Comparison of ENCODE assay signal across 9 cellular contexts in genomic region chr21:41876928-41877652, GRCh38. TPM values are rescaled to one million over a fixed set of nuclear protein-coding genes. Genes with fewer than 3 reads are reported as not detected.
DNase-seq lines count a peak whose midpoint lies in the region; ATAC-seq and TF ChIP-seq lines count a peak whose summit lies in the region.
"Had no signal": no experiment of that assay in that cellular context is flagged by ENCODE, and none has a peak within 500 bp of the region (broad histone marks: within the 10 kb centered on the region; RNA-seq: fewer than 3 reads in every experiment).

No MANE protein-coding gene starts in this region.

- intact Hi-C loops in Caco-2 (cut with micrococcal nuclease; ENCODE audit: unreplicated experiment), result loop anchor here (5.0 kb wide), 1 partner anchor 135 kb away; the partner anchor contains the start of gene ZBTB21
- intact Hi-C loops in MCF 10A (cut with micrococcal nuclease), result loop anchor here (5.0 kb wide), 2 partner anchors 135 to 240 kb away; partner anchors contain the start of gene ZBTB21

- in situ Hi-C loops in G401 (cut with HindIII; ENCODE audit: low sequenced_read_pairs), result no loop called here

- H4K8ac ChIP-seq in neuronal stem cell (ENCODE audit: low read depth, low read length), result no peak overlapping the region

- POLR2A ChIA-PET in Caco-2 (lab: Charles Lee), result no interaction called here
- POLR2A ChIA-PET in MCF 10A (lab: Yijun Ruan, JAX), result interaction anchor here (0.8 to 2.1 kb wide), 13 partner anchors 9 to 277 kb away, joined by 3 to 12 read pairs (median 4); no protein-coding TSS in a partner anchor

- peak overlapping the region; percentile 91 for H3K27ac ChIP-seq in KOPT-K1 (ENCODE audit: low read depth, low read length, poor library complexity, severe bottlenecking)
- no peak overlapping the region for H3K27ac ChIP-seq in neuronal stem cell (replicated peaks; ENCODE audit: low read length)
- H3K27ac ChIP-seq: cardiac muscle cell had no signal

- H3K4me1 ChIP-seq in Caco-2, result peaks cover 9% of the 10 kb centered on the region; the same call in 1 of the 2 replicates
- H3K4me1 ChIP-seq in neuronal stem cell (ENCODE audit: control insufficient read depth in 2 of 2, insufficient read depth in 1 of 2, low read depth in 1 of 2, low read length in 2 of 2), result peaks cover 3 to 5% of the 10 kb centered on the region in 2 donors

- H3K9me3 Mint-ChIP-seq in Caco-2 (ENCODE audit: unreplicated experiment) (no peaks in the 10 kb centered on the region), MCF 10A (ENCODE audit: unreplicated experiment) (no peaks in the 10 kb centered on the region)

- no peak overlapping the region for H3K4me3 ChIP-seq in Caco-2 (ENCODE audit: low read depth, low read length)
- H3K4me3 ChIP-seq in neuronal stem cell (ENCODE audit: low read length in 2 of 2), result no peak overlapping the region

- ATAC-seq in GM21576 (IDR thresholded peaks at IDR 0.05; ENCODE audit: unreplicated experiment), result no peak

- no peak overlapping the region for H3K9ac ChIP-seq in neuronal stem cell (ENCODE audit: low read depth, low read length, poor library complexity)

- H2AK5ac ChIP-seq in neuronal stem cell (ENCODE audit: low read depth, low read length), result peak overlapping the region; percentile 88

- no peak overlapping the region for H2BK120ac ChIP-seq in neuronal stem cell (ENCODE audit: low read depth, low read length)

- no peak overlapping the region for H2AFZ ChIP-seq in neuronal stem cell (ENCODE audit: low read length)

- no peak overlapping the region for H2BK5ac ChIP-seq in neuronal stem cell (ENCODE audit: low read length)

- H3K36me3 Mint-ChIP-seq in Caco-2 (ENCODE audit: insufficient read depth, unreplicated experiment), result peaks cover 8% of the 10 kb centered on the region
- no peaks in the 10 kb centered on the region for H3K36me3 Mint-ChIP-seq in MCF 10A (ENCODE audit: insufficient read depth, unreplicated experiment)

- no peak overlapping the region for H3K4ac ChIP-seq in neuronal stem cell (ENCODE audit: low read length)

- H3K18ac ChIP-seq in neuronal stem cell (ENCODE audit: low read length), result no peak overlapping the region

- no peak overlapping the region for H2BK12ac ChIP-seq in neuronal stem cell (ENCODE audit: low read length)

- CTCF ChIA-PET in Caco-2 (lab: Charles Lee), result no interaction called here
- CTCF ChIA-PET in MCF 10A (lab: Yijun Ruan, JAX), result interaction anchor here (0.6 to 1.4 kb wide), 8 partner anchors 19 to 594 kb away, joined by 3 to 5 read pairs (median 3); no protein-coding TSS in a partner anchor

- TF ChIP-seq CTCF in Caco-2 (IDR thresholded peaks at IDR 0.05; ENCODE audit: insufficient read depth in 1 of 2, low read depth in 1 of 2, low read length in 1 of 2, severe bottlenecking in 1 of 2, unreplicated experiment in 1 of 2), result no peak
- TF ChIP-seq CTCF in MCF 10A (IDR thresholded peaks at IDR 0.05; ENCODE audit: unreplicated experiment), result no peak

- H3K79me1 ChIP-seq in neuronal stem cell (ENCODE audit: low read depth, low read length), result peaks cover 5% of the 10 kb centered on the region

- no peaks in the 10 kb centered on the region for H3K27me3 Mint-ChIP-seq in Caco-2 (ENCODE audit: insufficient read depth, unreplicated experiment)
- H3K27me3 Mint-ChIP-seq in MCF 10A (ENCODE audit: insufficient read depth, unreplicated experiment), result no peaks in the 10 kb centered on the region

- no CpG with 5 or more reads among the region's 11 CpGs for WGBS in neuronal stem cell (ENCODE audit: extremely low coverage in 2 of 2, insufficient read length in 2 of 2, insufficient replicate concordance in 1 of 2), 2 donors

- no peak for DNase-seq in Caco-2
- DNase-seq in MCF 10A (ENCODE audit: unreplicated experiment), result no peak
- no peak for DNase-seq in neuronal stem cell (ENCODE audit: low spot score)
- DNase-seq in DMS153 treated with DMSO at 0.1 percent for 48 hours (lab: John Stamatoyannopoulos, UW; ENCODE audit: unreplicated experiment), result no peak
- DNase-seq in NCI-H1105 treated with DMSO at 0.1 percent for 48 hours (lab: John Stamatoyannopoulos, UW), result no peak
- DNase-seq in G401 (ENCODE audit: low spot score), result no peak

- H3K4me3 Mint-ChIP-seq in Caco-2 (ENCODE audit: unreplicated experiment) (peak overlapping the region; percentile 83), MCF 10A (ENCODE audit: unreplicated experiment) (peak overlapping the region; percentile 74)

- no peaks in the 10 kb centered on the region for H3K27me3 ChIP-seq in Caco-2 (replicated peaks; ENCODE audit: control insufficient read depth, insufficient read depth, low read length)
- H3K27me3 ChIP-seq in neuronal stem cell (ENCODE audit: control insufficient read depth in 3 of 3, insufficient read depth in 3 of 3, low read depth in 1 of 3, low read length in 3 of 3), result no peaks in the 10 kb centered on the region
- H3K27me3 ChIP-seq: cardiac muscle cell had no signal

- H3K14ac ChIP-seq in neuronal stem cell (ENCODE audit: low read length), result no peak overlapping the region

- H3K9me3 ChIP-seq in Caco-2 (no peaks in the 10 kb centered on the region), KOPT-K1 (ENCODE audit: insufficient read depth, low read length, poor library complexity, severe bottlenecking) (no peaks in the 10 kb centered on the region), neuronal stem cell (replicated peaks in 1 of 2; ENCODE audit: control insufficient read depth in 2 of 2, insufficient read depth in 1 of 2, low read depth in 1 of 2, low read length in 2 of 2) (no peaks in the 10 kb centered on the region)

- no peak overlapping the region for H3K4me2 ChIP-seq in neuronal stem cell (ENCODE audit: insufficient read depth, low read length, poor library complexity, severe bottlenecking)

- H3K4me1 Mint-ChIP-seq in Caco-2 (ENCODE audit: low read depth, unreplicated experiment) (no peaks in the 10 kb centered on the region), MCF 10A (ENCODE audit: insufficient read depth, unreplicated experiment) (peaks cover 8% of the 10 kb centered on the region)

- no TSS peak for BruUV-seq in Caco-2 (replicated peaks; lab: Mats Ljungman, UMichigan)
- BruUV-seq in MCF 10A (replicated peaks; lab: Mats Ljungman, UMichigan), result no TSS peak

- H3K27ac Mint-ChIP-seq in Caco-2 (ENCODE audit: unreplicated experiment) (no peak overlapping the region), MCF 10A (ENCODE audit: low read depth, unreplicated experiment) (peak overlapping the region; percentile 76)

- H3K23ac ChIP-seq in neuronal stem cell (ENCODE audit: low read depth, low read length, poor library complexity), result no peak overlapping the region

- H2BK15ac ChIP-seq in neuronal stem cell (ENCODE audit: low read length), result no peak overlapping the region

- H3K36me3 ChIP-seq in Caco-2 (ENCODE audit: control insufficient read depth, insufficient read depth, low read length) (peaks cover 1% of the 10 kb centered on the region; the same call in 1 of the 2 replicates), KOPT-K1 (ENCODE audit: insufficient read depth, low read length) (peaks cover 7% of the 10 kb centered on the region; the same call in 1 of the 2 replicates), neuronal stem cell (replicated peaks in 1 of 2; ENCODE audit: control insufficient read depth in 2 of 2, insufficient read depth in 2 of 2, low read length in 2 of 2) (peaks cover 0 to 2% of the 10 kb centered on the region in 2 donors)
- H3K36me3 ChIP-seq: cardiac muscle cell had no signal

- no peak overlapping the region for H4K91ac ChIP-seq in neuronal stem cell (ENCODE audit: low read depth, low read length, poor library complexity)

RNA-seq across cellular contexts. Expression of gene PRDM15, which starts 2.1 kb away (rescaled TPM):
- total RNA-seq in Caco-2 (2022) (5.6 and 8.2 TPM in 2 replicates), MCF 10A (2022) (5.2 and 5.7 TPM in 2 replicates)
- 4.5 TPM for polyA plus RNA-seq in neuronal stem cell (2013, experiment 1 of 2)
- 4.3 TPM for polyA plus RNA-seq in neuronal stem cell (2013, experiment 2 of 2)
- 2.8 and 5.4 TPM in 2 replicates for total RNA-seq in G401 (2014; rRNA removed; shearing (Covaris generic))
